In genomic region chr3:177602601-177603136, GRCh38 we compare ENCODE assay signal across 9 cellular contexts.
DNase-seq lines count a peak whose midpoint lies in the region; ATAC-seq, FAIRE-seq and TF ChIP-seq lines count a peak whose summit lies in the region.
"Had no signal": no experiment of that assay in that cellular context is flagged by ENCODE, and none has a peak within 500 bp of the region (broad histone marks: within the 10 kb centered on the region; RNA-seq: fewer than 3 reads in every experiment).

No MANE protein-coding gene starts in this region.

- peaks cover 39% of the 10 kb centered on the region for H3K4me1 Mint-ChIP-seq in activated T-helper 17 cell treated with anti-CD3 and anti-CD28 coated beads, Interleukin-2, amount 50 U/mL, for 72 hours
- H3K4me1 Mint-ChIP-seq in neural crest cell: peaks cover 55% of the 10 kb centered on the region
- H3K4me1 Mint-ChIP-seq in HFFc6 (ENCODE audit: low read depth): peaks cover 22% of the 10 kb centered on the region

- H3K36me3 Mint-ChIP-seq in activated T-helper 17 cell treated with anti-CD3 and anti-CD28 coated beads, Interleukin-2, amount 50 U/mL, for 72 hours (ENCODE audit: low read depth): no peaks in the 10 kb centered on the region
- H3K36me3 Mint-ChIP-seq in neural crest cell (ENCODE audit: low read depth) (peaks cover 6% of the 10 kb centered on the region), HFFc6 (ENCODE audit: low read depth) (peaks cover 4% of the 10 kb centered on the region; the same call in 1 of the 2 replicates)

- H3K27ac Mint-ChIP-seq in activated T-helper 17 cell treated with anti-CD3 and anti-CD28 coated beads, Interleukin-2, amount 50 U/mL, for 72 hours: peak overlapping the region; percentile 40
- peak overlapping the region; percentile 32 for H3K27ac Mint-ChIP-seq in neural crest cell (ENCODE audit: unreplicated experiment)
- H3K27ac Mint-ChIP-seq in HFFc6: no peak overlapping the region

- H3K79me2 ChIP-seq in Loucy (ENCODE audit: insufficient read depth, low read length): no peaks in the 10 kb centered on the region

- ATAC-seq in activated T-helper 17 cell treated with anti-CD3 and anti-CD28 coated beads, Interleukin-2, amount 50 U/mL, for 72 hours (replicated peaks): peak; percentile 14

- peaks cover 4% of the 10 kb centered on the region for H3K9me3 Mint-ChIP-seq in activated T-helper 17 cell treated with anti-CD3 and anti-CD28 coated beads, Interleukin-2, amount 50 U/mL, for 72 hours
- H3K9me3 Mint-ChIP-seq in neural crest cell: peaks cover 7% of the 10 kb centered on the region
- no peaks in the 10 kb centered on the region; the same call in 1 of the 2 replicates for H3K9me3 Mint-ChIP-seq in HFFc6

- H3K9ac ChIP-seq in Loucy (ENCODE audit: low read depth, low read length, poor library complexity, severe bottlenecking): no peak overlapping the region

- H3K27me3 ChIP-seq in Loucy (ENCODE audit: insufficient read depth, low read length, poor library complexity, severe bottlenecking): no peaks in the 10 kb centered on the region

- no peaks in the 10 kb centered on the region for H3F3A ChIP-seq in Loucy (ENCODE audit: low read depth)

- FAIRE-seq in urothelium cell line (lab: Jason Lieb, UNC): no peak
- FAIRE-seq: GM18507 had no signal

- no peaks in the 10 kb centered on the region for H3K27me3 Mint-ChIP-seq in activated T-helper 17 cell treated with anti-CD3 and anti-CD28 coated beads, Interleukin-2, amount 50 U/mL, for 72 hours
- no peaks in the 10 kb centered on the region for H3K27me3 Mint-ChIP-seq in neural crest cell (ENCODE audit: low read depth)
- H3K27me3 Mint-ChIP-seq in HFFc6 (ENCODE audit: insufficient read depth): peaks cover 2% of the 10 kb centered on the region; the same call in 1 of the 2 replicates

- DNase-seq in DMS79 (lab: John Stamatoyannopoulos, UW): peak; percentile 53
- DNase-seq in neural crest cell (ENCODE audit: low read depth, low spot score): no peak
- no peak for DNase-seq in NCI-H187 (lab: John Stamatoyannopoulos, UW)
- DNase-seq in cortex of kidney (lab: John Stamatoyannopoulos, UW): no peak
- DNase-seq in urothelium cell line (ENCODE audit: low spot score): no peak
- no peak for DNase-seq in HFFc6

- H3K9me3 ChIP-seq in Loucy (ENCODE audit: insufficient read depth, low read depth, low read length): no peaks in the 10 kb centered on the region

- no peak overlapping the region for H3K4me3 Mint-ChIP-seq in activated T-helper 17 cell treated with anti-CD3 and anti-CD28 coated beads, Interleukin-2, amount 50 U/mL, for 72 hours
- H3K4me3 Mint-ChIP-seq in neural crest cell: no peak overlapping the region
- H3K4me3 Mint-ChIP-seq in HFFc6: no peak overlapping the region

- no peak overlapping the region for H3K4me3 ChIP-seq in Loucy (ENCODE audit: low read length, poor library complexity, severe bottlenecking)

- H4K20me1 ChIP-seq in Loucy (ENCODE audit: insufficient read depth, low read length, poor library complexity, severe bottlenecking): no peaks in the 10 kb centered on the region

- peak overlapping the region; percentile 53 for H2AFZ ChIP-seq in Loucy (ENCODE audit: low read length)

- H3K4me1 ChIP-seq in Loucy (ENCODE audit: insufficient read depth, low read length, poor library complexity, severe bottlenecking): peaks cover 64% of the 10 kb centered on the region

- no peak for TF ChIP-seq CTCF in Loucy (conservative IDR thresholded peaks at IDR 0.05; ENCODE audit: low read length)
- TF ChIP-seq CTCF in neural crest cell (conservative IDR thresholded peaks at IDR 0.05): no peak
- no peak for TF ChIP-seq CTCF in HFFc6 (IDR thresholded peaks at IDR 0.05)

- no peak overlapping the region for H3K4me2 ChIP-seq in Loucy (ENCODE audit: low read depth, low read length, poor library complexity, severe bottlenecking)

- no peaks in the 10 kb centered on the region for H3K9me2 ChIP-seq in Loucy (replicated peaks; ENCODE audit: low read depth, low read length)

- H3K36me3 ChIP-seq in Loucy (ENCODE audit: insufficient read depth, low read length): no peaks in the 10 kb centered on the region
